In genomic region chr5:113320160-113320816, GRCh38 we compare ENCODE assay signal across 15 cellular contexts.
DNase-seq lines count a peak whose midpoint lies in the region; ATAC-seq and TF ChIP-seq lines count a peak whose summit lies in the region.
"Had no signal": no experiment of that assay in that cellular context is flagged by ENCODE, and none has a peak within 500 bp of the region (broad histone marks: within the 10 kb centered on the region; RNA-seq: fewer than 3 reads in every experiment).

No MANE protein-coding gene starts in this region.

- H3K9me3 ChIP-seq in MM.1S (replicated peaks; ENCODE audit: insufficient read depth, low read length), result no peaks in the 10 kb centered on the region
- no peaks in the 10 kb centered on the region for H3K9me3 ChIP-seq in upper lobe of right lung
- H3K9me3 ChIP-seq: SJSA1, tibial artery had no signal

- ATAC-seq in GM18511 (IDR thresholded peaks at IDR 0.05; ENCODE audit: unreplicated experiment) (peak; percentile 78), GM19467 (IDR thresholded peaks at IDR 0.05; ENCODE audit: unreplicated experiment) (peak; percentile 77), HG02759 (IDR thresholded peaks at IDR 0.05; ENCODE audit: unreplicated experiment) (peak; percentile 63), upper lobe of right lung (no peak), Right ventricle myocardium superior (ENCODE audit: poor library complexity) (no peak)
- ATAC-seq: activated CD8-positive, alpha-beta T cell treated with anti-CD3 and anti-CD28 coated beads for 36 hours had no signal

- intact Hi-C loops in upper lobe of right lung (cut with DNase I), result no loop called here
- intact Hi-C loops in Right ventricle myocardium superior (cut with DNase I), result no loop called here

- H2AFZ ChIP-seq in MM.1S (ENCODE audit: low read length), result no peak overlapping the region

- H3K79me2 ChIP-seq in MM.1S (ENCODE audit: low read length), result no peaks in the 10 kb centered on the region

- no peaks in the 10 kb centered on the region for H4K20me1 ChIP-seq in MM.1S (ENCODE audit: insufficient read depth, low read length)

- H3K36me3 ChIP-seq in MM.1S (replicated peaks; ENCODE audit: insufficient read depth, low read length) (no peaks in the 10 kb centered on the region), upper lobe of right lung (no peaks in the 10 kb centered on the region)
- H3K36me3 ChIP-seq: SJSA1, tibial artery had no signal

- peaks cover 36% of the 10 kb centered on the region for H3K4me1 ChIP-seq in MM.1S (ENCODE audit: low read length)
- peaks cover 9% of the 10 kb centered on the region for H3K4me1 ChIP-seq in upper lobe of right lung

- no peaks in the 10 kb centered on the region for H3K9me2 ChIP-seq in MM.1S (replicated peaks; ENCODE audit: insufficient read depth, low read length)

- no peak for TF ChIP-seq CTCF in MM.1S (IDR thresholded peaks at IDR 0.05; ENCODE audit: low read length)
- no peak for TF ChIP-seq CTCF in upper lobe of right lung (IDR thresholded peaks at IDR 0.05)

- H3K27ac ChIP-seq in MM.1S (ENCODE audit: low read length) (peak overlapping the region; percentile 79), upper lobe of right lung (no peak overlapping the region)
- H3K27ac ChIP-seq: SJSA1, tibial artery had no signal

- peaks cover 27% of the 10 kb centered on the region for H3F3A ChIP-seq in MM.1S (ENCODE audit: insufficient read depth, low read length)

- DNase-seq in MM.1S (peak; percentile 62), EL (no peak), upper lobe of right lung (no peak), DMS79 treated with DMSO at 0.1 percent for 48 hours (lab: John Stamatoyannopoulos, UW) (no peak), Right ventricle myocardium superior (no peak)
- DNase-seq: activated CD8-positive, alpha-beta T cell treated with anti-CD3 and anti-CD28 coated beads for 36 hours; activated gamma-delta T cell treated with Interleukin-2 at 50 U/mL for 16 hours; NCI-H1092; NCI-H2171 treated with DMSO at 0.1 percent for 48 hours; stimulated activated CD4-positive, alpha-beta T cell treated with anti-CD3 and anti-CD28 coated beads, Interleukin-2, amount 100 ng/mL, for 48 hours; tibial artery had no signal

- H3K4me3 ChIP-seq in MM.1S (ENCODE audit: low read length) (peak overlapping the region; percentile 8), upper lobe of right lung (no peak overlapping the region)
- H3K4me3 ChIP-seq: SJSA1, tibial artery had no signal

- no peaks in the 10 kb centered on the region for H3K27me3 ChIP-seq in MM.1S (replicated peaks; ENCODE audit: insufficient read depth, low read length)
- no peaks in the 10 kb centered on the region for H3K27me3 ChIP-seq in upper lobe of right lung
- H3K27me3 ChIP-seq: SJSA1, tibial artery had no signal

- H3K9ac ChIP-seq in MM.1S (ENCODE audit: low read length), result peak overlapping the region; percentile 45; the same call in 1 of the 2 replicates

- H3K4me2 ChIP-seq in MM.1S (ENCODE audit: low read depth, low read length), result peak overlapping the region; percentile 88

Comparison
In these comparisons a context has a peak if more than half of its experiments do, and no peak if none do; other contexts are left out.
1. ATAC-seq: peak in GM18511 (single experiment), GM19467 (single experiment) and HG02759 (single experiment); none in upper lobe of right lung (single experiment) and Right ventricle myocardium superior (single experiment).